Comparison of ENCODE assay signal across 26 cellular contexts in the genomic region with DNA sequence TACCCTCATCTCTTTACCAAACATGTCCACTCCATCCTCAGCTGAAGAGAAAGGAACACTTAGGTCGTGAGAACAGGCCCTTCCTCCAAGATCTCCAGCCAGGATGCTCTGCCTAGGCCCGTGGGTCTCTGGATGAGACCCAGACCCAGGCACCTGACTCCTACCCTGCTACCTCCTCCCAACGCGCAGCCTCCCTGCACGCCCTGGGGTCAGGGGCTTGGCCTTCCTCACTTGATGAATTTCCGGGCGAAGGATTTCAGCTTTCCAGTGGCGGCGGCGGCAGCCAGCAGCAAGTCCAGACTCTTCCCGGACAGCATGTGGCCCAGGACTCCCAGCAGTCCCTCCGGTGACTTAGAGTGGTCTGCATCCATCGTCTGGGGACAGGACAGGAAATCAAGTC. TPM values are rescaled to one million over a fixed set of nuclear protein-coding genes. Genes with fewer than 3 reads are reported as not detected.
"Had no signal": no experiment of that assay in that cellular context is flagged by ENCODE, and none has a peak within 500 bp of the region (broad histone marks: within the 10 kb centered on the region; RNA-seq: fewer than 3 reads in every experiment).

No MANE protein-coding gene starts in this region.

- H3K27me3 ChIP-seq: brain microvascular endothelial cell had no signal

- DNase-seq: activated CD4-positive, alpha-beta T cell treated with anti-CD3 and anti-CD28 coated beads for 48 hours; activated CD4-positive, alpha-beta T cell treated with anti-CD3 and anti-CD28 coated beads, Interleukin-2, amount 50 U/mL, for 4 hours; activated CD4-positive, CD25-positive, alpha-beta regulatory T cell treated with anti-CD3 and anti-CD28 coated beads, Interleukin-2, amount 50 U/mL, for 72 hours; activated CD8-positive, alpha-beta memory T cell treated with anti-CD3 and anti-CD28 coated beads, Interleukin-2, amount 10 ng/mL, durations not matched to agents 7 days and 5 days; activated gamma-delta T cell; activated naive CD4-positive, alpha-beta T cell treated with anti-CD3 and anti-CD28 coated beads for 36 hours; activated naive CD8-positive, alpha-beta T cell treated with anti-CD3 and anti-CD28 coated beads for 36 hours; activated T-cell treated with anti-CD3 and anti-CD28 coated beads, Interleukin-2, amount 50 U/mL, for 24 hours; brain microvascular endothelial cell; Kasumi-1; KBM-7; NCI-H146; NCI-H187 treated with DMSO at 0.1 percent for 48 hours; NCI-H2081 treated with DMSO at 0.1 percent for 48 hours; NCI-H2227 treated with DMSO at 0.1 percent for 48 hours; NCI-H526; NCI-H82; NK-92 treated with Interleukin-12 subunit alpha and Interleukin-12 subunit beta, amount 100 ng/mL, for 24 hours; OCI-M1; SHP77 had no signal

- ATAC-seq: activated CD8-positive, alpha-beta memory T cell treated with anti-CD3 and anti-CD28 coated beads, Interleukin-2, amount 10 ng/mL, durations not matched to agents 7 days and 5 days; Panc1 had no signal

- H3K27ac Mint-ChIP-seq: activated CD8-positive, alpha-beta memory T cell treated with anti-CD3 and anti-CD28 coated beads, Interleukin-2, amount 10 ng/mL, durations not matched to agents 7 days and 5 days; activated naive CD4-positive, alpha-beta T cell treated with anti-CD3 and anti-CD28 coated beads for 36 hours; activated naive CD8-positive, alpha-beta T cell treated with anti-CD3 and anti-CD28 coated beads for 36 hours; activated T-cell treated with anti-CD3 and anti-CD28 coated beads, Interleukin-2, amount 50 U/mL, for 24 hours; activated T-helper 1 cell treated with anti-CD3 and anti-CD28 coated beads, Interleukin-12 subunit alpha, Interleukin-12 subunit beta, Interleukin-2, Interleukin-4 antibody, amounts not matched to agents 30 ng/mL and 10 ng/mL and 1 ng/mL, durations not matched to agents 14 hours and 24 hours and 36 hours; T-helper 1 cell treated with Interleukin-12 subunit alpha and Interleukin-12 subunit beta and Interleukin-4 antibody, amounts not matched to agents 30 μg/mL and 1 μg/mL, for 36 hours had no signal

- H3K27ac ChIP-seq: brain microvascular endothelial cell had no signal

- H3K4me3 Mint-ChIP-seq: activated CD8-positive, alpha-beta memory T cell treated with anti-CD3 and anti-CD28 coated beads, Interleukin-2, amount 10 ng/mL, durations not matched to agents 7 days and 5 days; activated naive CD4-positive, alpha-beta T cell treated with anti-CD3 and anti-CD28 coated beads for 36 hours; activated naive CD8-positive, alpha-beta T cell treated with anti-CD3 and anti-CD28 coated beads for 36 hours; activated T-cell treated with anti-CD3 and anti-CD28 coated beads, Interleukin-2, amount 50 U/mL, for 24 hours; activated T-helper 1 cell treated with anti-CD3 and anti-CD28 coated beads, Interleukin-12 subunit alpha, Interleukin-12 subunit beta, Interleukin-2, Interleukin-4 antibody, amounts not matched to agents 30 ng/mL and 10 ng/mL and 1 ng/mL, durations not matched to agents 14 hours and 24 hours and 36 hours; T-helper 1 cell treated with Interleukin-12 subunit alpha and Interleukin-12 subunit beta and Interleukin-4 antibody, amounts not matched to agents 30 μg/mL and 1 μg/mL, for 36 hours had no signal

- H3K9me3 Mint-ChIP-seq: activated naive CD4-positive, alpha-beta T cell treated with anti-CD3 and anti-CD28 coated beads for 36 hours; activated naive CD8-positive, alpha-beta T cell treated with anti-CD3 and anti-CD28 coated beads for 36 hours; activated T-cell treated with anti-CD3 and anti-CD28 coated beads, Interleukin-2, amount 50 U/mL, for 24 hours; activated T-helper 1 cell treated with anti-CD3 and anti-CD28 coated beads, Interleukin-12 subunit alpha, Interleukin-12 subunit beta, Interleukin-2, Interleukin-4 antibody, amounts not matched to agents 30 ng/mL and 10 ng/mL and 1 ng/mL, durations not matched to agents 14 hours and 24 hours and 36 hours; T-helper 1 cell treated with Interleukin-12 subunit alpha and Interleukin-12 subunit beta and Interleukin-4 antibody, amounts not matched to agents 30 μg/mL and 1 μg/mL, for 36 hours had no signal

- H3K27me3 Mint-ChIP-seq: activated CD8-positive, alpha-beta memory T cell treated with anti-CD3 and anti-CD28 coated beads, Interleukin-2, amount 10 ng/mL, durations not matched to agents 7 days and 5 days; activated naive CD8-positive, alpha-beta T cell treated with anti-CD3 and anti-CD28 coated beads for 36 hours; activated T-cell treated with anti-CD3 and anti-CD28 coated beads, Interleukin-2, amount 50 U/mL, for 24 hours had no signal

RNA-seq across cellular contexts. Expression of a gene that starts 13.4 kb away (rescaled TPM):
- total RNA-seq: activated CD8-positive, alpha-beta memory T cell treated with anti-CD3 and anti-CD28 coated beads, Interleukin-2, amount 10 ng/mL, durations not matched to agents 7 days and 5 days; activated naive CD4-positive, alpha-beta T cell treated with anti-CD3 and anti-CD28 coated beads for 36 hours; activated naive CD8-positive, alpha-beta T cell treated with anti-CD3 and anti-CD28 coated beads for 36 hours; activated T-helper 1 cell treated with anti-CD3 and anti-CD28 coated beads, Interleukin-12 subunit alpha, Interleukin-12 subunit beta, Interleukin-2, Interleukin-4 antibody, amounts not matched to agents 30 ng/mL and 10 ng/mL and 1 ng/mL, durations not matched to agents 14 hours and 24 hours and 36 hours; cardiac septum; NCI-H460; SK-MEL-5 had no signal
